Comparison of ENCODE assay signal across 1 cellular context in the genomic region with DNA sequence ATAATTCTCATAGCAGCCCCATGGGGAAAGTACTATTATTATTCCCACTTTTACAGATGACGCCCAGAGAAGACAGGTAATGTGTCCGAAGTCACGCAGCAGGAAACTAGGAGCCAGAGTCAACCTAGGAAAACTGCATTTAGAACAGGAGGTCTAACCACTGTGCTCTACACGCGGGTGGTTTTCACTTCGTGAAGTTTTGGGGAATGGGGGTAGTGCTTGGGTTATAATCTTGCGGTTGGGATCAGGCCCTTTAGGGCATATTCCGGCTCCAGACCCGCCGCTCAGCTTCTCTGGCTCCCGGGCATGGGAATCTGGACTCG.
TF ChIP-seq lines count a peak whose summit lies in the region.

No MANE protein-coding gene starts in this region.

TF ChIP-seq in GM12878, 131 proteins besides CTCF, POLR2A, EP300 and RAD21:
- TF ChIP-seq, protein P1, sequence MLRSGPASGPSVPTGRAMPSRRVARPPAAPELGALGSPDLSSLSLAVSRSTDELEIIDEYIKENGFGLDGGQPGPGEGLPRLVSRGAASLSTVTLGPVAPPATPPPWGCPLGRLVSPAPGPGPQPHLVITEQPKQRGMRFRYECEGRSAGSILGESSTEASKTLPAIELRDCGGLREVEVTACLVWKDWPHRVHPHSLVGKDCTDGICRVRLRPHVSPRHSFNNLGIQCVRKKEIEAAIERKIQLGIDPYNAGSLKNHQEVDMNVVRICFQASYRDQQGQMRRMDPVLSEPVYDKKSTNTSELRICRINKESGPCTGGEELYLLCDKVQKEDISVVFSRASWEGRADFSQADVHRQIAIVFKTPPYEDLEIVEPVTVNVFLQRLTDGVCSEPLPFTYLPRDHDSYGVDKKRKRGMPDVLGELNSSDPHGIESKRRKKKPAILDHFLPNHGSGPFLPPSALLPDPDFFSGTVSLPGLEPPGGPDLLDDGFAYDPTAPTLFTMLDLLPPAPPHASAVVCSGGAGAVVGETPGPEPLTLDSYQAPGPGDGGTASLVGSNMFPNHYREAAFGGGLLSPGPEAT (IDR thresholded peaks at IDR 0.05; ENCODE audit: low read depth): peak; percentile 44; the same call in 1 of the 2 replicates
- TF ChIP-seq ZNF217 (IDR thresholded peaks at IDR 0.05) (no peak), IKZF2 (IDR thresholded peaks at IDR 0.05) (peak; percentile 77 to 83; a peak in 3 of 4 replicates), YY1 (IDR thresholded peaks at IDR 0.05; ENCODE audit: low read depth, low read length) (no peak), EED (IDR thresholded peaks at IDR 0.05; ENCODE audit: low read depth) (peak; percentile 63; the same call in 1 of the 2 replicates)
- TF ChIP-seq, protein P2, sequence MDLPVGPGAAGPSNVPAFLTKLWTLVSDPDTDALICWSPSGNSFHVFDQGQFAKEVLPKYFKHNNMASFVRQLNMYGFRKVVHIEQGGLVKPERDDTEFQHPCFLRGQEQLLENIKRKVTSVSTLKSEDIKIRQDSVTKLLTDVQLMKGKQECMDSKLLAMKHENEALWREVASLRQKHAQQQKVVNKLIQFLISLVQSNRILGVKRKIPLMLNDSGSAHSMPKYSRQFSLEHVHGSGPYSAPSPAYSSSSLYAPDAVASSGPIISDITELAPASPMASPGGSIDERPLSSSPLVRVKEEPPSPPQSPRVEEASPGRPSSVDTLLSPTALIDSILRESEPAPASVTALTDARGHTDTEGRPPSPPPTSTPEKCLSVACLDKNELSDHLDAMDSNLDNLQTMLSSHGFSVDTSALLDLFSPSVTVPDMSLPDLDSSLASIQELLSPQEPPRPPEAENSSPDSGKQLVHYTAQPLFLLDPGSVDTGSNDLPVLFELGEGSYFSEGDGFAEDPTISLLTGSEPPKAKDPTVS (IDR thresholded peaks at IDR 0.05; ENCODE audit: low read depth, low read length): no peak
